ENCODE assay signal across 25 cellular contexts in the genomic region with DNA sequence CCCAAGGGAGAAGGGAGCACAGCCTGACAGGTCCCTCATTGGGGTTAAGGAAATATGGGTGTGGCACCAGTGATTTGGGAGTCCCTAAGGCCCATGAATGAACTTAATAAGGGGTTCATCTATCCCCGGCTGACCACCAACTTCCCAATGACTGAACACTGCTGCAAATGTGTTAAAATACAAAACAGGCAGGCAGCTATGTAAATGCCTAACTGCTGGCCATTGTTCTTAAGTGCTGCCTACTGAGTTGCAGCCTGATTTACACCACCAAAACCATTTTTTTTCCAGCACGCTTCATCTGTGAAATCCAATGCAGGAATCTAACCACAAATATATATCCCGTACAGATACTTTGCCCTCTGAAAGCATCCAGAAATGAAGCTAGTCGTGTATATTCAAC.
DNase-seq lines count a peak whose midpoint lies in the region; FAIRE-seq and TF ChIP-seq lines count a peak whose summit lies in the region.
"Had no signal": no experiment of that assay in that cellular context is flagged by ENCODE, and none has a peak within 500 bp of the region (broad histone marks: within the 10 kb centered on the region; RNA-seq: fewer than 3 reads in every experiment).

No MANE protein-coding gene starts in this region.

- H2BK5ac ChIP-seq in H1 (ENCODE audit: low read depth, low read length), result no peak overlapping the region

- H4K91ac ChIP-seq in H1 (replicated peaks; ENCODE audit: insufficient read length, low read length), result no peak overlapping the region

- H3K9ac ChIP-seq in H1 (replicated peaks in 1 of 4; ENCODE audit: extremely low read depth in 1 of 4, low read depth in 3 of 4, low read length in 3 of 4), result no peak overlapping the region; a peak in 1 of 7 replicates
- H3K9ac ChIP-seq: BLaER1 treated with 17β-estradiol and CSF1 and Interleukin-3, amounts not matched to agents 10 nM and 100 nM had no signal

- no peak overlapping the region for H3K18ac ChIP-seq in H1 (ENCODE audit: extremely low read depth, low read length)

- H3K23ac ChIP-seq in H1 (ENCODE audit: insufficient read length), result no peak overlapping the region

- FAIRE-seq in H1 (lab: Jason Lieb, UNC), result no peak
- FAIRE-seq: A549, D721Med, GM12891, GM18507 had no signal

- H2BK12ac ChIP-seq in H1 (ENCODE audit: low read depth, low read length), result no peak overlapping the region

- no peak overlapping the region; a peak in 1 of 8 replicates for H3K4me3 ChIP-seq in H1 (ENCODE audit: extremely low read depth in 1 of 4, insufficient read depth in 2 of 4, low read depth in 3 of 4, low read length in 4 of 4)
- H3K4me3 ChIP-seq: A549; BLaER1 treated with 17β-estradiol and CSF1 and Interleukin-3, amounts not matched to agents 10 nM and 100 nM had no signal

- H3K4me1 ChIP-seq in H1 (replicated peaks in 1 of 4; ENCODE audit: control insufficient read depth in 3 of 4, insufficient read depth in 4 of 4, low read length in 3 of 4), result peaks cover 0 to 9% (median 6%) of the 10 kb centered on the region in 4 experiments; a peak in 4 of 7 replicates
- H3K4me1 ChIP-seq: A549, BE2C had no signal

- H3K36me3 ChIP-seq in H1 (ENCODE audit: control insufficient read depth in 2 of 4, insufficient read depth in 4 of 4, low read length in 3 of 4), result no peaks in the 10 kb centered on the region
- H3K36me3 ChIP-seq: BE2C; BLaER1 treated with 17β-estradiol and CSF1 and Interleukin-3, amounts not matched to agents 10 nM and 100 nM had no signal

- H4K20me1 ChIP-seq in H1 (replicated peaks in 1 of 2; ENCODE audit: control insufficient read depth in 1 of 2, insufficient read depth in 2 of 2, low read length in 2 of 2), result no peaks in the 10 kb centered on the region
- H4K20me1 ChIP-seq: BLaER1 treated with 17β-estradiol and CSF1 and Interleukin-3, amounts not matched to agents 10 nM and 100 nM had no signal

- no peak overlapping the region for H2BK120ac ChIP-seq in H1 (replicated peaks; ENCODE audit: low read depth, low read length)

- H3K14ac ChIP-seq in H1 (ENCODE audit: insufficient read length), result no peak overlapping the region

- 85% methylated on average over 4 of the region's 4 CpGs; no CpG with 5 or more reads in 1 of the 2 experiments for WGBS in H1 (ENCODE audit: extremely low coverage in 1 of 2, insufficient coverage in 1 of 2, insufficient read length in 1 of 2, insufficient replicate concordance in 2 of 2, low coverage in 1 of 2, low lambda C conversion rate in 2 of 2, missing lambda C conversion rate in 1 of 2), 2 experiments

- peak; percentile 43 for DNase-seq in NCI-H69 (lab: John Stamatoyannopoulos, UW)
- no peak for DNase-seq in H1 (ENCODE audit: low read depth in 1 of 2, low spot score in 2 of 2)
- peak; percentile 10 for DNase-seq in iPS-NIHi7 (ENCODE audit: extremely low spot score)
- no peak for DNase-seq in amniotic stem cell (lab: John Stamatoyannopoulos, UW)
- no peak for DNase-seq in NCI-H1930 (lab: John Stamatoyannopoulos, UW)
- DNase-seq in NCI-H345 treated with DMSO at 0.1 percent for 48 hours (lab: John Stamatoyannopoulos, UW; ENCODE audit: unreplicated experiment), result no peak
- DNase-seq in DMS114 treated with DMSO at 0.1 percent for 48 hours (lab: John Stamatoyannopoulos, UW; ENCODE audit: unreplicated experiment), result no peak
- DNase-seq: 8988T; ACHN; AML-193; BE2C; CD4-positive, alpha-beta T cell; CD8-positive, alpha-beta memory T cell; DMS 273 treated with DMSO at 0.1 percent for 48 hours; DMS53; DMS79 treated with DMSO at 0.1 percent for 48 hours; GF-D8; GOT3; H7; HCEC 1CT had no signal

- no peak overlapping the region; the same call in 1 of the 2 replicates for H4K8ac ChIP-seq in H1 (ENCODE audit: extremely low read depth, insufficient read depth, low read length)

- POLR2A ChIA-PET in H1 (lab: Charles Lee; ENCODE audit: partially characterized antibody), result no interaction called here

- peaks cover 3% of the 10 kb centered on the region; the same call in 1 of the 2 replicates for H3K23me2 ChIP-seq in H1 (ENCODE audit: low read depth, low read length)

- H3K27ac ChIP-seq in H1 (ENCODE audit: low read depth, low read length), result no peak overlapping the region
- H3K27ac ChIP-seq: A549; BLaER1 treated with 17β-estradiol and CSF1 and Interleukin-3, amounts not matched to agents 10 nM and 100 nM had no signal

- no peak for TF ChIP-seq EP300 in H1 (IDR thresholded peaks at IDR 0.05; ENCODE audit: borderline replicate concordance in 1 of 2, low read depth in 2 of 2, low read length in 2 of 2)

- TF ChIP-seq CTCF in H1 (IDR thresholded peaks at IDR 0.05; ENCODE audit: control extremely low read depth in 1 of 3, insufficient read depth in 1 of 3, low read depth in 1 of 3, low read length in 3 of 3), result no peak

- no peak overlapping the region for H3K4me2 ChIP-seq in H1 (ENCODE audit: insufficient read depth in 1 of 2, low read depth in 2 of 2, low read length in 2 of 2)
- H3K4me2 ChIP-seq: A549 had no signal

- no peak overlapping the region for H3K56ac ChIP-seq in H1 (replicated peaks; ENCODE audit: insufficient read length, low read depth, low read length)

- TF ChIP-seq POLR2A in H1 (IDR thresholded peaks at IDR 0.05; ENCODE audit: control extremely low read depth in 1 of 2, low read depth in 2 of 2, low read length in 2 of 2), result no peak

- no peak overlapping the region for H4K5ac ChIP-seq in H1 (ENCODE audit: insufficient read length, low read depth, low read length)

- TF ChIP-seq RAD21 in H1 (IDR thresholded peaks at IDR 0.05 in 1 of 2, conservative IDR thresholded peaks at IDR 0.05 in 1 of 2; ENCODE audit: low read depth in 2 of 2, low read length in 2 of 2), result no peak

- no peaks in the 10 kb centered on the region for H3K79me1 ChIP-seq in H1 (ENCODE audit: low read depth, low read length)

- CTCF ChIA-PET in H1 (lab: Charles Lee; ENCODE audit: partially characterized antibody), result no interaction called here

- H3K27me3 ChIP-seq in H1 (replicated peaks in 1 of 4; ENCODE audit: control insufficient read depth in 3 of 4, extremely low read depth in 1 of 4, insufficient read depth in 3 of 4, low read length in 3 of 4), result no peaks in the 10 kb centered on the region
- H3K27me3 ChIP-seq: BE2C; BLaER1 treated with 17β-estradiol and CSF1 and Interleukin-3, amounts not matched to agents 10 nM and 100 nM had no signal

- no peak overlapping the region for H2BK20ac ChIP-seq in H1 (ENCODE audit: low read length)

- H3K9me3 ChIP-seq in H1 (ENCODE audit: insufficient read depth in 2 of 2, low read depth in 1 of 2, low read length in 1 of 2), result no peaks in the 10 kb centered on the region
- H3K9me3 ChIP-seq: A549; BE2C; BLaER1 treated with 17β-estradiol and CSF1 and Interleukin-3, amounts not matched to agents 10 nM and 100 nM had no signal

- no peak overlapping the region for H3K4ac ChIP-seq in H1 (replicated peaks; ENCODE audit: insufficient read length, low read depth, low read length)

- no peaks in the 10 kb centered on the region for H3K79me2 ChIP-seq in H1 (ENCODE audit: control insufficient read depth in 1 of 2, insufficient read depth in 2 of 2, low read length in 2 of 2)

- no peak overlapping the region for H2BK15ac ChIP-seq in H1 (ENCODE audit: low read length)

- no peak overlapping the region for H2AK5ac ChIP-seq in H1 (ENCODE audit: low read depth, low read length)

- peak overlapping the region; percentile 86; the same call in 1 of the 2 replicates for H2AFZ ChIP-seq in H1 (ENCODE audit: low read length)

TF ChIP-seq in H1, 55 proteins besides CTCF, POLR2A, EP300 and RAD21:
- TF ChIP-seq JUND (IDR thresholded peaks at IDR 0.05; ENCODE audit: low read length) (no peak), NANOG (IDR thresholded peaks at IDR 0.05; ENCODE audit: insufficient read depth, low read depth, low read length, poor library complexity, severe bottlenecking) (peak; percentile 62)

Comparison
In these comparisons a context has a peak if more than half of its experiments do, and no peak if none do; other contexts are left out.
1. DNase-seq: peak in NCI-H69 (single experiment) and iPS-NIHi7 (single experiment); none in H1 (0 of 2), amniotic stem cell (single experiment), NCI-H1930 (0 of 2), NCI-H345 treated with DMSO at 0.1 percent for 48 hours (single experiment) and DMS114 treated with DMSO at 0.1 percent for 48 hours (single experiment).